ENCODE assay signal across 28 cellular contexts in the genomic region with DNA sequence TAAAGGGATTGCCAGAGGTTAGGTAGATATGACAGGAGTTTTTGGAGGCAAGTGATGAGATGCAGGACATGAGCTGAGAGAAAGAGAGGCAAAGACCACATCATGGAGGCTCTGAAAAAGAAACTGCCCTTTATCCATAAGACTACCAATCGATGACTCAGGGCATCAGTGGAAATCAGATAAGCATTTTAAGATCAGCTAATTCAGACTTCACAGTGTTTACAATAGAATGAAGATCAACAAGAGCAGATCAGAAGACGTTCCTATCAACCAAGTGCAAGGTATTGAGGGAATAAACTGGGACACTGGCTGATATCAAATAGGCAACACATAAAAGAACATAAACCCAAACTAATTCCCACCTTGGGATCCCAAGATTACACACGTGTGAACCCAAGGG.
"Had no signal": no experiment of that assay in that cellular context is flagged by ENCODE, and none has a peak within 500 bp of the region (broad histone marks: within the 10 kb centered on the region; RNA-seq: fewer than 3 reads in every experiment).

No MANE protein-coding gene starts in this region.

- H3K27me3 Mint-ChIP-seq: progenitor cell of endocrine pancreas; stimulated activated naive B cell treated with anti-CD40 and anti-IgM and Interleukin-4, amounts not matched to agents 10 μg/mL and 1 μg/mL and 100 μg/mL, for 72 hours; stimulated activated naive CD8-positive, alpha-beta T cell treated with anti-CD3 and anti-CD28 coated beads, Interleukin-15, Interleukin-2, amounts not matched to agents 100 ng/mL and 50 ng/mL, for 24 hours had no signal

- H3K4me3 Mint-ChIP-seq: natural killer cell; nephron; neural progenitor cell; stimulated activated effector memory CD8-positive, alpha-beta T cell treated with anti-CD3 and anti-CD28 coated beads, Interleukin-12 subunit alpha, Interleukin-12 subunit beta, amount 100 ng/mL, for 72 hours; stimulated activated naive B cell treated with anti-CD40 and anti-IgM and Interleukin-4, amounts not matched to agents 10 μg/mL and 1 μg/mL and 100 μg/mL, for 72 hours; stimulated activated naive CD8-positive, alpha-beta T cell treated with anti-CD3 and anti-CD28 coated beads, Interleukin-15, Interleukin-2, amounts not matched to agents 100 ng/mL and 50 ng/mL, for 24 hours had no signal

- ATAC-seq: natural killer cell; psoas muscle; right cardiac atrium; right lobe of liver; stimulated activated effector memory CD8-positive, alpha-beta T cell treated with anti-CD3 and anti-CD28 coated beads, Interleukin-12 subunit alpha, Interleukin-12 subunit beta, amount 100 ng/mL, for 72 hours; stimulated activated naive B cell treated with anti-CD40 and anti-IgM and Interleukin-4, amounts not matched to agents 10 μg/mL and 1 μg/mL and 100 μg/mL, for 72 hours had no signal

- H3K4me1 Mint-ChIP-seq: natural killer cell; neural progenitor cell; stimulated activated effector memory CD8-positive, alpha-beta T cell treated with anti-CD3 and anti-CD28 coated beads, Interleukin-12 subunit alpha, Interleukin-12 subunit beta, amount 100 ng/mL, for 72 hours; stimulated activated naive B cell treated with anti-CD40 and anti-IgM and Interleukin-4, amounts not matched to agents 10 μg/mL and 1 μg/mL and 100 μg/mL, for 72 hours had no signal

- H2AFZ ChIP-seq: neural progenitor cell, parathyroid adenoma had no signal

- H3K27me3 ChIP-seq: neural progenitor cell, ovary, right lobe of liver, sigmoid colon, stomach, thyroid gland, tibial nerve, upper lobe of left lung, vagina had no signal

- H3K9me3 ChIP-seq: ovary, psoas muscle, right lobe of liver, sigmoid colon, stomach, thoracic aorta, thyroid gland, tibial nerve, upper lobe of left lung, vagina had no signal

- H3K4me2 ChIP-seq: neural progenitor cell had no signal

- H3K9ac ChIP-seq: neural progenitor cell, parathyroid adenoma had no signal

- DNase-seq: natural killer cell; occipital lobe; ovary; posterior cingulate gyrus; psoas muscle; right cardiac atrium; right lobe of liver; sigmoid colon; small intestine; stimulated activated CD4-positive, alpha-beta T cell treated with anti-CD3 and anti-CD28 coated beads, Interleukin-15, amount 100 ng/mL, for 24 hours; stimulated activated CD4-positive, alpha-beta T cell treated with anti-CD3 and anti-CD28 coated beads, Interleukin-2, amount 100 ng/mL, for 24 hours; stimulated activated CD4-positive, alpha-beta T cell treated with anti-CD3 and anti-CD28 coated beads, Interleukin-2, amount 100 ng/mL, for 48 hours; stimulated activated CD4-positive, alpha-beta T cell treated with anti-CD3 and anti-CD28 coated beads, Interleukin-4, amount 100 ng/mL, for 24 hours; stimulated activated naive B cell treated with anti-CD40 and anti-IgM and Interleukin-4, amounts not matched to agents 10 μg/mL and 1 μg/mL and 100 μg/mL, for 72 hours; stimulated activated naive CD4-positive, alpha-beta T cell treated with Interleukin-2 at 50 U/mL for 16 hours; stomach; thyroid gland; trophoblast cell; upper lobe of left lung had no signal

- H3K4me1 ChIP-seq: neural progenitor cell, parathyroid adenoma, psoas muscle, right lobe of liver, sigmoid colon, stomach, thyroid gland, tibial nerve, upper lobe of left lung, vagina had no signal

- H3K27ac ChIP-seq: neural progenitor cell, ovary, parathyroid adenoma, psoas muscle, right lobe of liver, sigmoid colon, stomach, thoracic aorta, thyroid gland, tibial nerve, upper lobe of left lung, vagina had no signal

- H3K36me3 ChIP-seq: neural progenitor cell, ovary, right lobe of liver, sigmoid colon, stomach, thoracic aorta, thyroid gland, tibial nerve, upper lobe of left lung, vagina had no signal

- H3K27ac Mint-ChIP-seq: natural killer cell; nephron; neural progenitor cell; progenitor cell of endocrine pancreas; stimulated activated effector memory CD8-positive, alpha-beta T cell treated with anti-CD3 and anti-CD28 coated beads, Interleukin-12 subunit alpha, Interleukin-12 subunit beta, amount 100 ng/mL, for 72 hours; stimulated activated naive B cell treated with anti-CD40 and anti-IgM and Interleukin-4, amounts not matched to agents 10 μg/mL and 1 μg/mL and 100 μg/mL, for 72 hours; stimulated activated naive CD8-positive, alpha-beta T cell treated with anti-CD3 and anti-CD28 coated beads, Interleukin-15, Interleukin-2, amounts not matched to agents 100 ng/mL and 50 ng/mL, for 24 hours had no signal

- H3K36me3 Mint-ChIP-seq: natural killer cell; neural progenitor cell; stimulated activated effector memory CD8-positive, alpha-beta T cell treated with anti-CD3 and anti-CD28 coated beads, Interleukin-12 subunit alpha, Interleukin-12 subunit beta, amount 100 ng/mL, for 72 hours; stimulated activated naive B cell treated with anti-CD40 and anti-IgM and Interleukin-4, amounts not matched to agents 10 μg/mL and 1 μg/mL and 100 μg/mL, for 72 hours had no signal

- H3K79me2 ChIP-seq: parathyroid adenoma had no signal

- H3K9me3 Mint-ChIP-seq: nephron, neural progenitor cell had no signal

- H3K4me3 ChIP-seq: neural progenitor cell, ovary, psoas muscle, right lobe of liver, sigmoid colon, stomach, thoracic aorta, thyroid gland, tibial nerve, upper lobe of left lung, vagina had no signal
